In the genomic region with DNA sequence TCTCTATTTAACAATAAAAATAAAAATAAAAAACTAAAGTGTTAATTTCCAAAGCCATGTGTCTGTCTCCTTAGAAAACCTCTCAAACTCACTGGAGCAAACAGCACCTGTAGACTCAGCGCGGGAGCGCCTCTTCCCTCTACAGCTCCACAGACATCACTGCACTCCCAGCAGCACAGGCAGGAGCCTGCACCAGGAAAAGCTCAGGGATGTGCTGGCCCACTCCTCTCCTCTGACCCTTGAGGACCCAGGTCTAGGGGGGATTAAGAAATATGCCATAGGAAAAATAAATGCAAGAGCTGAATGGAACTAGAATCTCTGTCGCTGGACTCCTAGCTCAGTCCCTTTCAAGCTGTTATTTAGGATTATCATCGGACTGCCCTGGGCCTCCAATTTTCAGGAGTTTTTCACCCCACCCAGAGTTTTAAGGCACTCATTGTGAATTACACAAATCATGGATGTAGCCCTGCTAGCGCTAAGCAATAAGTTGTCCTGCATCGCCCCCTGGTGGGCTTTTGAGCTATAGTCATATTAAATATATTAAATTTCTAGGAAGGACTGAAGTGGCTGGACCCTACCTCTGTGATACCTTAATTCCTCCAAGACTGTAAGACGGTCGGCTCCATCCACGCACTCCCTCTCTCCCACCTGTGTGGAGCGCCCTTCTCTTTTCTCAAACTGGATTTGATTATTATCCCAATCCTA, we compare ENCODE assay signal across 8 cellular contexts.
DNase-seq lines count a peak whose midpoint lies in the region; ATAC-seq and TF ChIP-seq lines count a peak whose summit lies in the region.

No MANE protein-coding gene starts in this region.

- intact Hi-C loops in aorta (cut with DNase I) = loop anchor here (5.0 to 10.0 kb wide), 3 partner anchors 132 to 414 kb away; no protein-coding TSS in a partner anchor

- H3K9me3 ChIP-seq in DOHH2 (ENCODE audit: control insufficient read depth, insufficient read depth, low read length) = no peaks in the 10 kb centered on the region
- no peaks in the 10 kb centered on the region for H3K9me3 ChIP-seq in aorta (ENCODE audit: control insufficient read depth, low read length)

- H3K4me2 ChIP-seq in DOHH2 (ENCODE audit: low read length) = no peak overlapping the region

- no peaks in the 10 kb centered on the region for H3K27me3 ChIP-seq in DOHH2 (ENCODE audit: control insufficient read depth, low read length)
- H3K27me3 ChIP-seq in aorta (ENCODE audit: control insufficient read depth in 1 of 2, insufficient read depth in 2 of 2, low read length in 1 of 2) = no peaks in the 10 kb centered on the region

- peak; percentile 73 to 76 for DNase-seq in Kasumi-1 (lab: John Stamatoyannopoulos, UW)
- DNase-seq in RPMI8226 = peak; percentile 75
- peak; percentile 82 for DNase-seq in activated effector memory CD4-positive, alpha-beta T cell treated with anti-CD3 and anti-CD28 coated beads, Interleukin-2, amount 50 U/mL, for 16 hours
- peak; percentile 41 for DNase-seq in germinal center (ENCODE audit: low spot score)
- DNase-seq in pons (ENCODE audit: low spot score) = peak; percentile 81
- peak; percentile 60 to 87 for DNase-seq in aorta

- H3K4me1 ChIP-seq in DOHH2 (ENCODE audit: control insufficient read depth, low read length) = peaks cover 8% of the 10 kb centered on the region
- H3K4me1 ChIP-seq in aorta (ENCODE audit: control insufficient read depth in 1 of 2, insufficient read depth in 2 of 2, low read length in 2 of 2) = no peaks in the 10 kb centered on the region

- H3K27ac ChIP-seq in DOHH2 (ENCODE audit: low read depth, low read length) = no peak overlapping the region
- no peak overlapping the region for H3K27ac ChIP-seq in aorta (ENCODE audit: low read depth in 1 of 2, low read length in 2 of 2)

- peak; percentile 64 for TF ChIP-seq CTCF in DOHH2 (IDR thresholded peaks at IDR 0.05; ENCODE audit: low read depth, low read length, poor library complexity, severe bottlenecking)

- ATAC-seq in aorta (ENCODE audit: low FRiP score) = no peak
- no peak for ATAC-seq in GM19463 (IDR thresholded peaks at IDR 0.05; ENCODE audit: unreplicated experiment)

- 29% methylated on average over 11 of the region's 11 CpGs for WGBS in aorta, 2 donors

- H3K36me3 ChIP-seq in DOHH2 (ENCODE audit: control insufficient read depth, low read length) (no peaks in the 10 kb centered on the region), aorta (ENCODE audit: control insufficient read depth in 1 of 2, insufficient read depth in 2 of 2, low read length in 1 of 2) (no peaks in the 10 kb centered on the region)

- no peaks in the 10 kb centered on the region for H3F3A ChIP-seq in DOHH2 (ENCODE audit: control insufficient read depth, insufficient read depth)

- H4K20me1 ChIP-seq in DOHH2 (ENCODE audit: control insufficient read depth, insufficient read depth, low read depth, low read length) = no peaks in the 10 kb centered on the region

- no peaks in the 10 kb centered on the region for H3K79me2 ChIP-seq in DOHH2 (ENCODE audit: control insufficient read depth, low read length)

- no peak overlapping the region for H3K4me3 ChIP-seq in DOHH2 (ENCODE audit: low read length)
- H3K4me3 ChIP-seq in aorta (ENCODE audit: low read length in 2 of 2) = no peak overlapping the region

- no peaks in the 10 kb centered on the region for H3K9me2 ChIP-seq in DOHH2 (replicated peaks; ENCODE audit: control insufficient read depth, low read length)
